In the genomic region with DNA sequence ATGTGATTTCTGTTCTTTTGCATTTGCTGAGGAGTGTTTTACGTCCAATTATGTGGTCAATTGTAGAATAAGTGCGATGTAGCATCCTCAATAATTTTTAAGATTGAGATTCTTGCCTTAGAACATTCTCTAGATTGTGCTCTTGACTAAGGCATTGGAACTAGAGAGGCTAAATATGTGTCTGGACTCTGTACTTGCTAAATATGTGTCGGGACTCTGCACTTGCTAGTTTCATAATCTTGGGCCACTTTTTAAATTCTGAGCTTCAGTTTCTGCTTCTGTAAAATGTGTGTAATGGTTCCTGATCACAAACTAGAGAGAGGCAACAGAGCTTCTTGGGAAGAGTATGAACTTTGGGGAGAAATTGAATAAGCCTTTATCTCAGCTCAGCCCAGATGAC, we compare ENCODE assay signal across 34 cellular contexts. TPM values are rescaled to one million over a fixed set of nuclear protein-coding genes. Genes with fewer than 3 reads are reported as not detected.
"Had no signal": no experiment of that assay in that cellular context is flagged by ENCODE, and none has a peak within 500 bp of the region (broad histone marks: within the 10 kb centered on the region; RNA-seq: fewer than 3 reads in every experiment).

No MANE protein-coding gene starts in this region.

- DNase-seq: activated effector memory CD4-positive, alpha-beta T cell treated with anti-CD3 and anti-CD28 coated beads, Interleukin-2, amount 50 U/mL, for 16 hours; activated effector memory CD4-positive, alpha-beta T cell treated with Interleukin-2 at 50 U/mL for 16 hours; activated gamma-delta T cell treated with Interleukin-2 at 50 U/mL for 16 hours; activated naive CD4-positive, alpha-beta T cell; activated naive CD4-positive, alpha-beta T cell treated with anti-CD3 and anti-CD28 coated beads for 36 hours; activated naive CD4-positive, alpha-beta T cell treated with anti-CD3 and anti-CD28 coated beads, Interleukin-2, amount 10 ng/mL, durations not matched to agents 7 days and 5 days; activated naive CD4-positive, alpha-beta T cell treated with anti-CD3 and anti-CD28 coated beads, Interleukin-2, amount 50 U/mL, for 16 hours; activated naive CD4-positive, alpha-beta T cell treated with Interleukin-2 at 50 U/mL for 16 hours; activated naive CD8-positive, alpha-beta T cell treated with anti-CD3 and anti-CD28 coated beads for 36 hours; activated naive CD8-positive, alpha-beta T cell treated with anti-CD3 and anti-CD28 coated beads, Interleukin-2, amount 10 ng/mL, durations not matched to agents 7 days and 5 days; activated naive CD8-positive, alpha-beta T cell treated with anti-CD3 and anti-CD28 coated beads, Interleukin-2, amount 50 U/mL, for 24 hours; activated T-cell treated with anti-CD3 and anti-CD28 coated beads for 4 hours; activated T-cell treated with anti-CD3 and anti-CD28 coated beads, Interleukin-2, amount 50 U/mL, for 1 hour; activated T-cell treated with anti-CD3 and anti-CD28 coated beads, Interleukin-2, amount 50 U/mL, for 24 hours; activated T-cell treated with anti-CD3 and anti-CD28 coated beads, Interleukin-2, amount 50 U/mL, for 4 hours; activated T-cell treated with anti-CD3 and anti-CD28 coated beads, Interleukin-2, amount 50 U/mL, for 48 hours; activated T-cell treated with anti-CD3 and anti-CD28 coated beads, Interleukin-2, amount 50 U/mL, for 72 hours; adrenal gland; amniotic stem cell; amygdala; anterior cingulate cortex; aorta; body of pancreas; brain microvascular endothelial cell; caudate nucleus; central memory CD4-positive, alpha-beta T cell; cerebellar nuclear complex had no signal

- H3K27me3 ChIP-seq: ascending aorta, breast epithelium had no signal

- ATAC-seq: activated naive CD4-positive, alpha-beta T cell treated with anti-CD3 and anti-CD28 coated beads, Interleukin-2, amount 50 U/mL, for 72 hours; activated naive CD8-positive, alpha-beta T cell treated with anti-CD3 and anti-CD28 coated beads, Interleukin-2, amount 50 U/mL, for 24 hours; activated T-cell treated with anti-CD3 and anti-CD28 coated beads, Interleukin-2, amount 50 U/mL, for 4 hours; activated T-cell treated with anti-CD3 and anti-CD28 coated beads, Interleukin-2, amount 50 U/mL, for 72 hours; activated T-helper 17 cell treated with anti-CD3 and anti-CD28 coated beads, Interleukin-2, amount 50 U/mL, for 72 hours; body of pancreas had no signal

- H3K36me3 ChIP-seq: adrenal gland, ascending aorta, brain microvascular endothelial cell, breast epithelium, cardiac muscle cell had no signal

- H3K27ac ChIP-seq: adrenal gland, ascending aorta, body of pancreas, brain microvascular endothelial cell, breast epithelium, cardiac muscle cell had no signal

- H3K4me1 ChIP-seq: adrenal gland, ascending aorta, body of pancreas, breast epithelium had no signal

- H3K4me3 ChIP-seq: adrenal gland, ascending aorta, body of pancreas, breast epithelium, cardiac muscle cell had no signal

- FAIRE-seq: astrocyte, bronchial epithelial cell had no signal

- H3K9me3 ChIP-seq: adrenal gland, ascending aorta, body of pancreas, breast epithelium had no signal

RNA-seq across cellular contexts. Expression of a gene that starts 21.6 kb away (rescaled TPM):
- total RNA-seq: activated naive CD8-positive, alpha-beta T cell treated with anti-CD3 and anti-CD28 coated beads for 36 hours had no signal
